Comparison of ENCODE assay signal across 23 cellular contexts in the genomic region with DNA sequence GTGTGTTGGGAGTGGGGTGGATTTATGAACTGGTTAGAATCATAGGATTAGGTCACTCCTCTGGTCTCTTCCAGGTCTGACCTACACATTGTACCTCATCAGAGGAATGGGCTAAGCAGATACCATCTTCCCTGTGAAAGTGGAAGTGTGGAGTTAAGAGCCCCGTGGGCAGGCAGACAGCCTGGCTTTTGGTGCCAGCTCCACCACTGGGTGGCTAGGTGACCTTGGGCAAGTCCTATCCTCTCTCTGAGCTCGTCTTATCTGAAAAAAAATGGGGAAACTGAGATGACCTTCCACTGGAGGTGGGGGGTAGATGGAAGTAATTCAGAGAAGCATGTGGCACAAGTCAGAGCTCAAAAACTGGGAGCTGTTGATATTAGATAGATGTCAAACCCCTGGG.
DNase-seq lines count a peak whose midpoint lies in the region; ATAC-seq and TF ChIP-seq lines count a peak whose summit lies in the region.
"Had no signal": no experiment of that assay in that cellular context is flagged by ENCODE, and none has a peak within 500 bp of the region (broad histone marks: within the 10 kb centered on the region; RNA-seq: fewer than 3 reads in every experiment).

No MANE protein-coding gene starts in this region.

- no peak for ATAC-seq in upper lobe of right lung
- ATAC-seq in HG02571 (IDR thresholded peaks at IDR 0.05; ENCODE audit: unreplicated experiment) = no peak
- ATAC-seq in aorta (ENCODE audit: low FRiP score) = no peak
- ATAC-seq: GM12878; stimulated activated memory B cell treated with anti-CD40 and anti-IgM and Interleukin-4, amounts not matched to agents 10 μg/mL and 1 μg/mL and 100 μg/mL, for 72 hours had no signal

- no peaks in the 10 kb centered on the region for H3K9me3 Mint-ChIP-seq in activated naive CD4-positive, alpha-beta T cell treated with anti-CD3 and anti-CD28 coated beads, Interleukin-2, amount 50 U/mL, for 24 hours
- no peaks in the 10 kb centered on the region for H3K9me3 Mint-ChIP-seq in activated naive CD4-positive, alpha-beta T cell treated with anti-CD3 and anti-CD28 coated beads for 36 hours
- no peaks in the 10 kb centered on the region for H3K9me3 Mint-ChIP-seq in chondrocyte (ENCODE audit: low read depth)
- H3K9me3 Mint-ChIP-seq: activated T-cell treated with anti-CD3 and anti-CD28 coated beads, Interleukin-2, amount 50 U/mL, for 72 hours; IgD-negative memory B cell; nephron progenitor cell had no signal

- H4K20me1 ChIP-seq in osteoblast (ENCODE audit: insufficient read depth, low read length) = no peaks in the 10 kb centered on the region

- H3K9me3 ChIP-seq in osteoblast (ENCODE audit: low read depth, low read length) = no peaks in the 10 kb centered on the region
- no peaks in the 10 kb centered on the region for H3K9me3 ChIP-seq in upper lobe of right lung
- H3K9me3 ChIP-seq in aorta (ENCODE audit: control insufficient read depth, low read length) = no peaks in the 10 kb centered on the region
- H3K9me3 ChIP-seq: HAP-1, MG63 had no signal

- H3K36me3 Mint-ChIP-seq in activated naive CD4-positive, alpha-beta T cell treated with anti-CD3 and anti-CD28 coated beads, Interleukin-2, amount 50 U/mL, for 24 hours = no peaks in the 10 kb centered on the region
- no peaks in the 10 kb centered on the region for H3K36me3 Mint-ChIP-seq in activated naive CD4-positive, alpha-beta T cell treated with anti-CD3 and anti-CD28 coated beads for 36 hours (ENCODE audit: low read depth)
- no peaks in the 10 kb centered on the region for H3K36me3 Mint-ChIP-seq in chondrocyte (ENCODE audit: low read depth)
- H3K36me3 Mint-ChIP-seq: stimulated activated memory B cell treated with anti-CD40 and anti-IgM and Interleukin-4, amounts not matched to agents 10 μg/mL and 1 μg/mL and 100 μg/mL, for 72 hours had no signal

- DNase-seq in activated naive CD4-positive, alpha-beta T cell treated with anti-CD3 and anti-CD28 coated beads for 36 hours = no peak
- no peak for DNase-seq in chondrocyte (ENCODE audit: low spot score)
- no peak for DNase-seq in osteoblast (ENCODE audit: insufficient read length, low spot score, missing footprints)
- DNase-seq in upper lobe of right lung = no peak
- no peak for DNase-seq in DMS53 (lab: John Stamatoyannopoulos, UW)
- no peak for DNase-seq in aorta
- DNase-seq: 8988T; activated CD4-positive, CD25-positive, alpha-beta regulatory T cell treated with anti-CD3 and anti-CD28 coated beads, Interleukin-2, amount 50 U/mL, for 72 hours; activated naive CD8-positive, alpha-beta T cell treated with anti-CD3 and anti-CD28 coated beads, Interleukin-2, amount 10 ng/mL, durations not matched to agents 7 days and 5 days; activated T-cell treated with anti-CD3 and anti-CD28 coated beads, Interleukin-2, amount 50 U/mL, for 72 hours; foreskin melanocyte; GDM1; NCI-H774; nephron progenitor cell; OCI-M1; T1000 had no signal

- no peaks in the 10 kb centered on the region for H3K27me3 Mint-ChIP-seq in activated naive CD4-positive, alpha-beta T cell treated with anti-CD3 and anti-CD28 coated beads, Interleukin-2, amount 50 U/mL, for 24 hours
- no peaks in the 10 kb centered on the region for H3K27me3 Mint-ChIP-seq in activated naive CD4-positive, alpha-beta T cell treated with anti-CD3 and anti-CD28 coated beads for 36 hours (ENCODE audit: low read depth)
- peaks cover 12% of the 10 kb centered on the region for H3K27me3 Mint-ChIP-seq in chondrocyte (ENCODE audit: low read depth)

- H3K4me1 ChIP-seq in osteoblast (ENCODE audit: insufficient read depth, low read length) (peaks cover 26% of the 10 kb centered on the region), upper lobe of right lung (peaks cover 17% of the 10 kb centered on the region), aorta (ENCODE audit: control insufficient read depth in 1 of 2, insufficient read depth in 2 of 2, low read length in 2 of 2) (no peaks in the 10 kb centered on the region)
- H3K4me1 ChIP-seq: HAP-1 had no signal

- H3K4me3 ChIP-seq in osteoblast (ENCODE audit: insufficient read depth, low read length) = no peak overlapping the region
- H3K4me3 ChIP-seq in upper lobe of right lung = no peak overlapping the region
- H3K4me3 ChIP-seq in aorta (ENCODE audit: low read length in 2 of 2) = no peak overlapping the region
- H3K4me3 ChIP-seq: GM12878, HAP-1, MG63 had no signal

- H2AFZ ChIP-seq in osteoblast (ENCODE audit: low read length) = peak overlapping the region; percentile 48

- intact Hi-C loops in activated naive CD4-positive, alpha-beta T cell treated with anti-CD3 and anti-CD28 coated beads for 36 hours (cut with micrococcal nuclease) = no loop called here
- intact Hi-C loops in upper lobe of right lung (cut with DNase I) (no loop called here), aorta (cut with DNase I) (no loop called here)

- H3K27me3 ChIP-seq in osteoblast (ENCODE audit: insufficient read depth, low read length) (peaks cover 18% of the 10 kb centered on the region), upper lobe of right lung (no peaks in the 10 kb centered on the region), aorta (ENCODE audit: control insufficient read depth in 1 of 2, insufficient read depth in 2 of 2, low read length in 1 of 2) (no peaks in the 10 kb centered on the region)
- H3K27me3 ChIP-seq: MG63 had no signal

- H3K36me3 ChIP-seq in osteoblast (ENCODE audit: insufficient read depth, low read length) (no peaks in the 10 kb centered on the region), upper lobe of right lung (no peaks in the 10 kb centered on the region), aorta (ENCODE audit: control insufficient read depth in 1 of 2, insufficient read depth in 2 of 2, low read length in 1 of 2) (no peaks in the 10 kb centered on the region)
- H3K36me3 ChIP-seq: HAP-1, MG63 had no signal

- no peaks in the 10 kb centered on the region for H3K79me2 ChIP-seq in osteoblast (ENCODE audit: insufficient read depth, low read length)

- H3K4me2 ChIP-seq in osteoblast (ENCODE audit: insufficient read depth, low read length) = peak overlapping the region; percentile 70

- peak overlapping the region; percentile 86 for H3K27ac ChIP-seq in osteoblast (ENCODE audit: low read depth, low read length)
- H3K27ac ChIP-seq in upper lobe of right lung = peak overlapping the region; percentile 58
- no peak overlapping the region for H3K27ac ChIP-seq in aorta (ENCODE audit: low read depth in 1 of 2, low read length in 2 of 2)

- no peak overlapping the region for H3K4me3 Mint-ChIP-seq in activated naive CD4-positive, alpha-beta T cell treated with anti-CD3 and anti-CD28 coated beads, Interleukin-2, amount 50 U/mL, for 24 hours
- no peak overlapping the region for H3K4me3 Mint-ChIP-seq in activated naive CD4-positive, alpha-beta T cell treated with anti-CD3 and anti-CD28 coated beads for 36 hours
- no peak overlapping the region for H3K4me3 Mint-ChIP-seq in chondrocyte (ENCODE audit: unreplicated experiment)
- H3K4me3 Mint-ChIP-seq: activated naive CD8-positive, alpha-beta T cell treated with anti-CD3 and anti-CD28 coated beads, Interleukin-2, amount 10 ng/mL, durations not matched to agents 7 days and 5 days; activated T-cell treated with anti-CD3 and anti-CD28 coated beads, Interleukin-2, amount 50 U/mL, for 72 hours; IgD-negative memory B cell; nephron progenitor cell; stimulated activated memory B cell treated with anti-CD40 and anti-IgM and Interleukin-4, amounts not matched to agents 10 μg/mL and 1 μg/mL and 100 μg/mL, for 72 hours had no signal

- no peaks in the 10 kb centered on the region for H3K4me1 Mint-ChIP-seq in activated naive CD4-positive, alpha-beta T cell treated with anti-CD3 and anti-CD28 coated beads, Interleukin-2, amount 50 U/mL, for 24 hours
- H3K4me1 Mint-ChIP-seq in activated naive CD4-positive, alpha-beta T cell treated with anti-CD3 and anti-CD28 coated beads for 36 hours (ENCODE audit: low read depth) = no peaks in the 10 kb centered on the region
- H3K4me1 Mint-ChIP-seq in chondrocyte (ENCODE audit: low read depth) = peaks cover 15% of the 10 kb centered on the region
- H3K4me1 Mint-ChIP-seq: activated naive CD8-positive, alpha-beta T cell treated with anti-CD3 and anti-CD28 coated beads, Interleukin-2, amount 10 ng/mL, durations not matched to agents 7 days and 5 days; IgD-negative memory B cell; stimulated activated memory B cell treated with anti-CD40 and anti-IgM and Interleukin-4, amounts not matched to agents 10 μg/mL and 1 μg/mL and 100 μg/mL, for 72 hours had no signal

- CTCF ChIA-PET in activated naive CD4-positive, alpha-beta T cell treated with anti-CD3 and anti-CD28 coated beads for 36 hours (lab: Charles Lee) = no interaction called here

- H3K27ac Mint-ChIP-seq in activated naive CD4-positive, alpha-beta T cell treated with anti-CD3 and anti-CD28 coated beads, Interleukin-2, amount 50 U/mL, for 24 hours = peak overlapping the region; percentile 0
- H3K27ac Mint-ChIP-seq in activated naive CD4-positive, alpha-beta T cell treated with anti-CD3 and anti-CD28 coated beads for 36 hours = no peak overlapping the region
- H3K27ac Mint-ChIP-seq in chondrocyte (ENCODE audit: unreplicated experiment) = peak overlapping the region; percentile 33
- H3K27ac Mint-ChIP-seq: activated naive CD8-positive, alpha-beta T cell treated with anti-CD3 and anti-CD28 coated beads, Interleukin-2, amount 10 ng/mL, durations not matched to agents 7 days and 5 days; activated T-cell treated with anti-CD3 and anti-CD28 coated beads, Interleukin-2, amount 50 U/mL, for 72 hours; nephron progenitor cell; stimulated activated memory B cell treated with anti-CD40 and anti-IgM and Interleukin-4, amounts not matched to agents 10 μg/mL and 1 μg/mL and 100 μg/mL, for 72 hours had no signal

- whole genome bisulfite sequencing in aorta, 2 donors = 83 to 86% methylated on average over 2 of the region's 2 CpGs

- TF ChIP-seq CTCF in chondrocyte (IDR thresholded peaks at IDR 0.05) (no peak), osteoblast (IDR thresholded peaks at IDR 0.05; ENCODE audit: extremely low read depth, low read depth, low read length) (no peak), upper lobe of right lung (IDR thresholded peaks at IDR 0.05) (no peak)

Comparison
In these comparisons a context has a peak if more than half of its experiments do, and no peak if none do; other contexts are left out.
1. H3K27ac ChIP-seq: peak in osteoblast (single experiment) and upper lobe of right lung (single experiment); none in aorta (0 of 2).